In genomic region chr20:62633571-62634329, GRCh38 we compare ENCODE assay signal across 1 cellular context.
TF ChIP-seq lines count a peak whose summit lies in the region.

No MANE protein-coding gene starts in this region.

TF ChIP-seq in GM23338, 12 proteins besides CTCF, POLR2A, EP300 and RAD21 (continued from another document):
- TF ChIP-seq ZNF462 (CRISPR knock-in tag; IDR thresholded peaks at IDR 0.05) (no peak), STAT1 (IDR thresholded peaks at IDR 0.05; ENCODE audit: unreplicated experiment) (no peak), ZNF331 (CRISPR knock-in tag; IDR thresholded peaks at IDR 0.05; ENCODE audit: low read depth) (no peak), CREB1 (CRISPR knock-in tag; IDR thresholded peaks at IDR 0.05; ENCODE audit: low read depth) (no peak), ETS1 (IDR thresholded peaks at IDR 0.05) (no peak)
